ENCODE assay signal across 1 cellular context in genomic region chr16:79997257-79997656, GRCh38.
TF ChIP-seq lines count a peak whose summit lies in the region.

No MANE protein-coding gene starts in this region.

TF ChIP-seq in HCT116, 20 proteins besides CTCF, POLR2A, EP300 and RAD21 (continued from another document):
- no peak for TF ChIP-seq ZBTB33 (IDR thresholded peaks at IDR 0.05; ENCODE audit: extremely low read depth, insufficient replicate concordance, low read length)
